In the genomic region with DNA sequence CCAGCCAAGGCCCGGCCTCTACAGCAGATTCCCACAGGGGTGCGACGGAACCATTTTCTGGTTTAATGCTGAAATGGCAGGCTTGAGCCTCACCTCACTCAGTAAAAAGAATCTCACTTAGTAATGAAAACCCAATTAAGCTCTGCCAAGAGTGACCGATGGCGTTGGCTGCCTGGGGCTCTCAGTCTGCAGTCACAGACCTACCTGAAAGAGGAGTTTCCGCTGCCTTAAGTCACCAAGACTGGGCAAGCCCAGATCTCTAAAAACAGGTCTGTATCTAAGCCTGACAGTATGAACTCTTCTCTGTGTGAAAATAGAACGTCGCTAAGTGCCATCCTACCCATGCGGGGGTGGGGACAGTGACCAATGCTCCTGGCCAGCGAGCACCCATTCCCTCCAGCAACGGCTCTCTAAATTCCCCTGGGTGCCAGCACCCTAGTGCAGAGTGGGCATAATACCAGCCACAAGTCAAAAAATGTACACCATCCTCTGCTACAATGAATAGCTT, we compare ENCODE assay signal across 28 cellular contexts.
DNase-seq lines count a peak whose midpoint lies in the region; ATAC-seq and TF ChIP-seq lines count a peak whose summit lies in the region.
"Had no signal": no experiment of that assay in that cellular context is flagged by ENCODE, and none has a peak within 500 bp of the region (broad histone marks: within the 10 kb centered on the region; RNA-seq: fewer than 3 reads in every experiment).

No MANE protein-coding gene starts in this region.

- no peak for DNase-seq in CD14-positive monocyte (ENCODE audit: low spot score)
- DNase-seq in nephron progenitor cell = no peak
- DNase-seq in NOMO-1 (lab: John Stamatoyannopoulos, UW; ENCODE audit: unreplicated experiment in 2 of 2) = no peak
- DNase-seq in T-helper 2 cell treated with Interferon-gamma antibody and Interleukin-4, amounts not matched to agents 5 μg/mL and 100 μg/mL, for 36 hours (ENCODE audit: low spot score) = no peak
- DNase-seq in spleen = no peak
- no peak for DNase-seq in GOT3 (lab: John Stamatoyannopoulos, UW)
- DNase-seq: activated CD4-positive, alpha-beta T cell treated with anti-CD3 and anti-CD28 coated beads, Interleukin-2, amount 10 ng/mL, durations not matched to agents 7 days and 5 days; activated naive CD4-positive, alpha-beta T cell treated with anti-CD3 and anti-CD28 coated beads for 36 hours; activated T-cell treated with anti-CD3 and anti-CD28 coated beads, Interleukin-2, amount 50 U/mL, for 72 hours; amygdala; BE2C; colonic mucosa; effector memory CD8-positive, alpha-beta T cell; GF-D8; head of caudate nucleus; MM.1S; natural killer cell; NCI-H1417 treated with DMSO at 0.1 percent for 48 hours; NCI-H446 treated with DMSO at 0.1 percent for 48 hours; PC-3; stimulated activated CD8-positive, alpha-beta memory T cell treated with anti-CD3 and anti-CD28 coated beads, Interleukin-4, amount 100 ng/mL, for 48 hours; WERI-Rb-1 had no signal

- no peaks in the 10 kb centered on the region for H3K9me3 Mint-ChIP-seq in CD14-positive monocyte
- no peaks in the 10 kb centered on the region for H3K9me3 Mint-ChIP-seq in activated T-helper 17 cell treated with anti-CD3 and anti-CD28 coated beads, Interleukin-2, amount 50 U/mL, for 72 hours
- H3K9me3 Mint-ChIP-seq in nephron progenitor cell = peaks cover 21% of the 10 kb centered on the region
- peaks cover 3% of the 10 kb centered on the region for H3K9me3 Mint-ChIP-seq in T-helper 2 cell treated with Interferon-gamma antibody and Interleukin-4, amounts not matched to agents 5 μg/mL and 100 μg/mL, for 36 hours
- H3K9me3 Mint-ChIP-seq: activated naive CD4-positive, alpha-beta T cell treated with anti-CD3 and anti-CD28 coated beads for 36 hours; effector memory CD8-positive, alpha-beta T cell; natural killer cell had no signal

- peaks cover 0 to 4% (median 0%) of the 10 kb centered on the region in 6 donors for H3K36me3 ChIP-seq in spleen
- H3K36me3 ChIP-seq: BE2C, breast epithelium, colonic mucosa, tibial nerve, WERI-Rb-1 had no signal

- ATAC-seq in GM19455 (IDR thresholded peaks at IDR 0.05; ENCODE audit: unreplicated experiment) = peak; percentile 28
- no peak for ATAC-seq in activated T-helper 17 cell treated with anti-CD3 and anti-CD28 coated beads, Interleukin-2, amount 50 U/mL, for 72 hours (replicated peaks)
- ATAC-seq: activated T-cell treated with anti-CD3 and anti-CD28 coated beads, Interleukin-2, amount 50 U/mL, for 72 hours; effector memory CD8-positive, alpha-beta T cell; natural killer cell; PC-3; Right ventricle myocardium inferior had no signal

- H3K27me3 ChIP-seq in spleen (replicated peaks in 1 of 7) = no peaks in the 10 kb centered on the region
- H3K27me3 ChIP-seq: BE2C, breast epithelium, colonic mucosa, tibial nerve had no signal

- intact Hi-C loops in CD14-positive monocyte (cut with micrococcal nuclease) (loop anchor here (5.0 to 10.0 kb wide), 2 partner anchors 33 to 105 kb away; partner anchors contain the start of gene FOXN3 (in 1 of the 2)), spleen (cut with DNase I; ENCODE audit: low total_unique reads) (no loop called here)

- peak overlapping the region in 2 of 8 donors; percentile 11 to 44 for H3K27ac ChIP-seq in spleen
- H3K27ac ChIP-seq: breast epithelium, colonic mucosa, KMS-11, tibial nerve, WERI-Rb-1 had no signal

- peak overlapping the region in 4 of 7 donors; percentile 16 to 85 (median 68) for H3K27ac Mint-ChIP-seq in CD14-positive monocyte
- peak overlapping the region; percentile 8 for H3K27ac Mint-ChIP-seq in activated T-helper 17 cell treated with anti-CD3 and anti-CD28 coated beads, Interleukin-2, amount 50 U/mL, for 72 hours
- H3K27ac Mint-ChIP-seq in nephron progenitor cell = peak overlapping the region; percentile 57
- H3K27ac Mint-ChIP-seq in T-helper 2 cell treated with Interferon-gamma antibody and Interleukin-4, amounts not matched to agents 5 μg/mL and 100 μg/mL, for 36 hours = no peak overlapping the region
- H3K27ac Mint-ChIP-seq: activated CD4-positive, alpha-beta T cell treated with anti-CD3 and anti-CD28 coated beads, Interleukin-2, amount 10 ng/mL, durations not matched to agents 7 days and 5 days; activated naive CD4-positive, alpha-beta T cell treated with anti-CD3 and anti-CD28 coated beads for 36 hours; activated T-cell treated with anti-CD3 and anti-CD28 coated beads, Interleukin-2, amount 50 U/mL, for 72 hours had no signal

- no peak overlapping the region for H3K4me3 Mint-ChIP-seq in CD14-positive monocyte
- H3K4me3 Mint-ChIP-seq in activated T-helper 17 cell treated with anti-CD3 and anti-CD28 coated beads, Interleukin-2, amount 50 U/mL, for 72 hours = no peak overlapping the region
- no peak overlapping the region for H3K4me3 Mint-ChIP-seq in nephron progenitor cell
- H3K4me3 Mint-ChIP-seq in T-helper 2 cell treated with Interferon-gamma antibody and Interleukin-4, amounts not matched to agents 5 μg/mL and 100 μg/mL, for 36 hours = no peak overlapping the region
- H3K4me3 Mint-ChIP-seq: activated CD4-positive, alpha-beta T cell treated with anti-CD3 and anti-CD28 coated beads, Interleukin-2, amount 10 ng/mL, durations not matched to agents 7 days and 5 days; activated naive CD4-positive, alpha-beta T cell treated with anti-CD3 and anti-CD28 coated beads for 36 hours; activated T-cell treated with anti-CD3 and anti-CD28 coated beads, Interleukin-2, amount 50 U/mL, for 72 hours; effector memory CD8-positive, alpha-beta T cell; natural killer cell had no signal

- H3K4me1 Mint-ChIP-seq in CD14-positive monocyte (peaks cover 38% of the 10 kb centered on the region), nephron progenitor cell (peaks cover 34% of the 10 kb centered on the region)
- H3K4me1 Mint-ChIP-seq in activated T-helper 17 cell treated with anti-CD3 and anti-CD28 coated beads, Interleukin-2, amount 50 U/mL, for 72 hours = peaks cover 8% of the 10 kb centered on the region
- H3K4me1 Mint-ChIP-seq in T-helper 2 cell treated with Interferon-gamma antibody and Interleukin-4, amounts not matched to agents 5 μg/mL and 100 μg/mL, for 36 hours (ENCODE audit: low read depth) = peaks cover 13% of the 10 kb centered on the region

- H3K4me3 ChIP-seq in spleen = no peak overlapping the region
- H3K4me3 ChIP-seq: breast epithelium, colonic mucosa, tibial nerve had no signal

- H3K36me3 Mint-ChIP-seq in CD14-positive monocyte (peaks cover 19 to 54% of the 10 kb centered on the region in 2 donors), nephron progenitor cell (ENCODE audit: low read depth) (peaks cover 44% of the 10 kb centered on the region)
- peaks cover 8% of the 10 kb centered on the region for H3K36me3 Mint-ChIP-seq in activated T-helper 17 cell treated with anti-CD3 and anti-CD28 coated beads, Interleukin-2, amount 50 U/mL, for 72 hours (ENCODE audit: low read depth)
- H3K36me3 Mint-ChIP-seq in T-helper 2 cell treated with Interferon-gamma antibody and Interleukin-4, amounts not matched to agents 5 μg/mL and 100 μg/mL, for 36 hours (ENCODE audit: low read depth) = peaks cover 15% of the 10 kb centered on the region
- H3K36me3 Mint-ChIP-seq: natural killer cell had no signal

- H3K9me3 ChIP-seq in spleen = peaks cover 0 to 4% (median 0%) of the 10 kb centered on the region in 8 donors
- H3K9me3 ChIP-seq: BE2C, breast epithelium, colonic mucosa, tibial nerve had no signal

- TF ChIP-seq POLR2A in spleen (IDR thresholded peaks at IDR 0.05) = no peak

- no peak for TF ChIP-seq CTCF in CD14-positive monocyte (IDR thresholded peaks at IDR 0.05)
- no peak for TF ChIP-seq CTCF in nephron progenitor cell (IDR thresholded peaks at IDR 0.05)
- no peak for TF ChIP-seq CTCF in spleen (IDR thresholded peaks at IDR 0.05 in 8 of 11, conservative IDR thresholded peaks at IDR 0.05 in 3 of 11)

- 89 to 97% (median 94%) methylated on average over 11 of the region's 11 CpGs for WGBS in spleen, 5 donors

- H3K4me1 ChIP-seq in spleen = peaks cover 11 to 50% (median 39%) of the 10 kb centered on the region in 6 donors
- H3K4me1 ChIP-seq: breast epithelium, colonic mucosa had no signal

- H3K27me3 Mint-ChIP-seq in CD14-positive monocyte (ENCODE audit: low read depth in 3 of 3) (no peaks in the 10 kb centered on the region), nephron progenitor cell (ENCODE audit: low read depth, poor library complexity) (no peaks in the 10 kb centered on the region)
- no peaks in the 10 kb centered on the region for H3K27me3 Mint-ChIP-seq in activated T-helper 17 cell treated with anti-CD3 and anti-CD28 coated beads, Interleukin-2, amount 50 U/mL, for 72 hours
- H3K27me3 Mint-ChIP-seq in T-helper 2 cell treated with Interferon-gamma antibody and Interleukin-4, amounts not matched to agents 5 μg/mL and 100 μg/mL, for 36 hours (ENCODE audit: low read depth) = no peaks in the 10 kb centered on the region
- H3K27me3 Mint-ChIP-seq: activated CD4-positive, alpha-beta T cell treated with anti-CD3 and anti-CD28 coated beads, Interleukin-2, amount 10 ng/mL, durations not matched to agents 7 days and 5 days; effector memory CD8-positive, alpha-beta T cell had no signal
